In genomic region chr22:36277482-36278291, GRCh38 we compare ENCODE assay signal across 8 cellular contexts. TPM values are rescaled to one million over a fixed set of nuclear protein-coding genes. Genes with fewer than 3 reads are reported as not detected.
DNase-seq lines count a peak whose midpoint lies in the region; ATAC-seq lines count a peak whose summit lies in the region.

No MANE protein-coding gene starts in this region.

- ATAC-seq in HG02884 (IDR thresholded peaks at IDR 0.05; ENCODE audit: unreplicated experiment), result no peak

- CTCF ChIA-PET in activated CD4-positive, alpha-beta T cell treated with anti-CD3 and anti-CD28 coated beads, Interleukin-2, amount 10 ng/mL, durations not matched to agents 7 days and 5 days (lab: Charles Lee), result interaction anchor here (0.6 to 2.6 kb wide), 14 partner anchors 8 to 193 kb away, joined by 3 to 10 read pairs (median 3); partner anchors contain the start of genes APOL1 and APOL2

- H3K4me3 Mint-ChIP-seq in activated CD4-positive, alpha-beta T cell treated with anti-CD3 and anti-CD28 coated beads, Interleukin-2, amount 10 ng/mL, durations not matched to agents 7 days and 5 days, result no peak overlapping the region

- H3K36me3 Mint-ChIP-seq in activated CD4-positive, alpha-beta T cell treated with anti-CD3 and anti-CD28 coated beads, Interleukin-2, amount 10 ng/mL, durations not matched to agents 7 days and 5 days (ENCODE audit: low read depth), result peaks cover 27% of the 10 kb centered on the region

- H3K4me1 Mint-ChIP-seq in activated CD4-positive, alpha-beta T cell treated with anti-CD3 and anti-CD28 coated beads, Interleukin-2, amount 10 ng/mL, durations not matched to agents 7 days and 5 days, result peaks cover 34% of the 10 kb centered on the region

- POLR2A ChIA-PET in activated CD4-positive, alpha-beta T cell treated with anti-CD3 and anti-CD28 coated beads, Interleukin-2, amount 10 ng/mL, durations not matched to agents 7 days and 5 days (lab: Charles Lee), result no interaction called here

- DNase-seq in NCI-H2029 (lab: John Stamatoyannopoulos, UW), result peak; percentile 25
- DNase-seq in NCI-H2029 treated with DMSO at 0.1 percent for 48 hours (lab: John Stamatoyannopoulos, UW), result no peak
- peak; percentile 82 for DNase-seq in NAMALWA (ENCODE audit: low spot score)
- peak; percentile 79 for DNase-seq in activated CD4-positive, alpha-beta T cell treated with anti-CD3 and anti-CD28 coated beads, Interleukin-2, amount 10 ng/mL, durations not matched to agents 7 days and 5 days
- peak; percentile 78 for DNase-seq in dermis blood vessel endothelial cell
- peak; percentile 77 for DNase-seq in medulla oblongata (ENCODE audit: extremely low spot score)
- peak; percentile 51 to 59 for DNase-seq in stimulated activated CD8-positive, alpha-beta memory T cell treated with anti-CD3 and anti-CD28 coated beads, Interleukin-2, amount 100 ng/mL, for 48 hours (ENCODE audit: low read depth in 2 of 2)

- H3K27ac Mint-ChIP-seq in activated CD4-positive, alpha-beta T cell treated with anti-CD3 and anti-CD28 coated beads, Interleukin-2, amount 10 ng/mL, durations not matched to agents 7 days and 5 days, result peak overlapping the region; percentile 37

- no peaks in the 10 kb centered on the region for H3K27me3 Mint-ChIP-seq in activated CD4-positive, alpha-beta T cell treated with anti-CD3 and anti-CD28 coated beads, Interleukin-2, amount 10 ng/mL, durations not matched to agents 7 days and 5 days

- H3K9me3 Mint-ChIP-seq in activated CD4-positive, alpha-beta T cell treated with anti-CD3 and anti-CD28 coated beads, Interleukin-2, amount 10 ng/mL, durations not matched to agents 7 days and 5 days, result no peaks in the 10 kb centered on the region

RNA-seq across cellular contexts. Expression of gene APOL1, which starts 24.8 kb away (rescaled TPM):
- total RNA-seq in activated CD4-positive, alpha-beta T cell treated with anti-CD3 and anti-CD28 coated beads, Interleukin-2, amount 10 ng/mL, durations not matched to agents 7 days and 5 days, result 10 to 100 TPM; 50.9 to 60.0 TPM
- 29.5 and 34.9 TPM in 2 replicates for total RNA-seq in dermis blood vessel endothelial cell

RNA-seq across cellular contexts. Expression of gene APOL2, which starts 38.4 kb away (rescaled TPM):
- total RNA-seq in activated CD4-positive, alpha-beta T cell treated with anti-CD3 and anti-CD28 coated beads, Interleukin-2, amount 10 ng/mL, durations not matched to agents 7 days and 5 days, result 10 to 100 TPM; 77.0 to 85.4 TPM
- 57.7 and 67.7 TPM in 2 replicates for total RNA-seq in dermis blood vessel endothelial cell
